In the genomic region with DNA sequence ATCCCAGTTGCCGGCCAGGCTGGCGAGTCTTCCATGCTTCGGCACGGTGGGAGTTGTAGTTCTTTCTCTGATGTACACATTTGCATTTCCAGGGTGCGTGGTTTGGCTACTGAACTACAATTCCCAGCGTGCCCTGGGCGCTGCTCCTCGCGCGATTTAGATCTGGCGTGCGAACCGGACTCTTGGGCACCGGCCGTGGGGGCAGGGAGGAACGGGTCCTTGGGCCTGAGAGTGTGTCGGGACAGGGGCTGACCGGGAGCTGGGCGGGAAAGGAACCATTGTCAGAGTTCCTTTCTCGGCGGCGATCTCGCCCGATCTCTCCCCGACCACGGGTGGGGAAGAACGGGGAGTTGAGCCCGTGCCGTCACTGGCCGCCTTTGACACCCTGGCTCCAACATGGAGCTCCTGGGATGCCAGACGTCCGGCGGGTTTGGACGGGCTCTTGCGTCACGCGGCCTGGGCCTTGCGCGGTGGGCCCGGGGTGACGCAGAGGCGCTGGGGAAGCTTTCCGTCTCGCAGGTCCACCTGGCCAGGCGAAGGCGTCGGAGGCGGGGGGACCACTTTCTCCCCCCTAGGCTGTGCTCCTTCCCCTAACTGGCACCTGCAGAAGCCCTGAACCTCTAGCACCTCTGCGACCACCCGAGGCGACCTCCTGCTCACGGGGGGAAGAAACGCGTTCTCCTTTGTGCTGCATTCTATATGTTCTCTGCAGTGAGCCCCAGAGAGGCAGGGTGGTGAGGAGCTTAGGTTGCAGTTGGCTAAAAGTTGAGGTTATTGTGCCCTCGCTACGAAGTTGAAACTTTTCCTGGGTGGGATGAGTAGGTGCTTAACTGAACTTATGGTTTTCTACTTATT, we compare ENCODE assay signal across 8 cellular contexts. TPM values are rescaled to one million over a fixed set of nuclear protein-coding genes. Genes with fewer than 3 reads are reported as not detected.
DNase-seq lines count a peak whose midpoint lies in the region; ATAC-seq and TF ChIP-seq lines count a peak whose summit lies in the region.

No MANE protein-coding gene starts in this region.

- peak overlapping the region; percentile 99 for H3K4me3 Mint-ChIP-seq in progenitor cell of endocrine pancreas (ENCODE audit: low read depth)

- H3K4me1 ChIP-seq in right atrium auricular region (peaks cover 0 to 41% of the 10 kb centered on the region in 2 donors), upper lobe of right lung (peaks cover 19% of the 10 kb centered on the region)

- H3K27ac ChIP-seq in right atrium auricular region, result peak overlapping the region; percentile 99 to 100
- H3K27ac ChIP-seq in upper lobe of right lung, result peak overlapping the region; percentile 99

- H3K36me3 ChIP-seq in right atrium auricular region (peaks cover 6% of the 10 kb centered on the region), upper lobe of right lung (peaks cover 7% of the 10 kb centered on the region)

- peaks cover 8% of the 10 kb centered on the region for H3K36me3 Mint-ChIP-seq in progenitor cell of endocrine pancreas (ENCODE audit: insufficient read depth)

- H3K4me3 ChIP-seq in right atrium auricular region (peak overlapping the region; percentile 84 to 100), upper lobe of right lung (peak overlapping the region; percentile 95)

- no peaks in the 10 kb centered on the region for H3K27me3 Mint-ChIP-seq in progenitor cell of endocrine pancreas

- ATAC-seq in GM18502 (IDR thresholded peaks at IDR 0.05; ENCODE audit: poor library complexity, unreplicated experiment) (peak; percentile 79), HG02970 (IDR thresholded peaks at IDR 0.05; ENCODE audit: low FRiP score, unreplicated experiment) (peak; percentile 77), upper lobe of right lung (peak; percentile 90)

- H3K27me3 ChIP-seq in right atrium auricular region (no peaks in the 10 kb centered on the region), upper lobe of right lung (no peaks in the 10 kb centered on the region)

- peaks cover 34% of the 10 kb centered on the region for H3K4me1 Mint-ChIP-seq in progenitor cell of endocrine pancreas (ENCODE audit: low read depth)

- peak overlapping the region; percentile 100 for H3K27ac Mint-ChIP-seq in progenitor cell of endocrine pancreas

- H3K9me3 ChIP-seq in right atrium auricular region, result no peaks in the 10 kb centered on the region
- no peaks in the 10 kb centered on the region for H3K9me3 ChIP-seq in upper lobe of right lung

- H3K9me3 Mint-ChIP-seq in progenitor cell of endocrine pancreas (ENCODE audit: low read depth), result no peaks in the 10 kb centered on the region

- intact Hi-C loops in upper lobe of right lung (cut with DNase I), result no loop called here

- DNase-seq in NCI-H187 (lab: John Stamatoyannopoulos, UW) (peak; percentile 89 to 90), T-helper 2 cell (peak; percentile 48 to 97 (median 77)), anterior cingulate cortex (lab: John Stamatoyannopoulos, UW) (peak; percentile 63 to 97 (median 91)), right atrium auricular region (ENCODE audit: low spot score) (peak; percentile 96), progenitor cell of endocrine pancreas (ENCODE audit: low spot score, unreplicated experiment) (peak; percentile 84), upper lobe of right lung (peak; percentile 97)

- TF ChIP-seq CTCF in right atrium auricular region (IDR thresholded peaks at IDR 0.05) (no peak), progenitor cell of endocrine pancreas (IDR thresholded peaks at IDR 0.05; ENCODE audit: unreplicated experiment) (no peak), upper lobe of right lung (IDR thresholded peaks at IDR 0.05) (no peak)

RNA-seq across cellular contexts. Expression of a gene that starts 0.8 kb away (rescaled TPM):
- total RNA-seq in right atrium auricular region (10 to 100 TPM; 11.2 to 25.5 TPM), progenitor cell of endocrine pancreas (76.6 and 82.4 TPM in 2 replicates), upper lobe of right lung (49.9 TPM)

RNA-seq across cellular contexts. Expression of a gene that starts 29.8 kb away (rescaled TPM):
- total RNA-seq in right atrium auricular region, result 1 to 10 TPM; 1.0 to 1.7 TPM
- total RNA-seq in progenitor cell of endocrine pancreas, result 3.6 and 4.6 TPM in 2 replicates
- total RNA-seq in upper lobe of right lung, result 0.96 TPM

Comparison
In these comparisons a context has a peak if more than half of its experiments do, and no peak if none do; other contexts are left out.
1. Peak in every context shown above with its lines: DNase-seq, ATAC-seq, H3K4me3 ChIP-seq and H3K27ac ChIP-seq.